In the genomic region with DNA sequence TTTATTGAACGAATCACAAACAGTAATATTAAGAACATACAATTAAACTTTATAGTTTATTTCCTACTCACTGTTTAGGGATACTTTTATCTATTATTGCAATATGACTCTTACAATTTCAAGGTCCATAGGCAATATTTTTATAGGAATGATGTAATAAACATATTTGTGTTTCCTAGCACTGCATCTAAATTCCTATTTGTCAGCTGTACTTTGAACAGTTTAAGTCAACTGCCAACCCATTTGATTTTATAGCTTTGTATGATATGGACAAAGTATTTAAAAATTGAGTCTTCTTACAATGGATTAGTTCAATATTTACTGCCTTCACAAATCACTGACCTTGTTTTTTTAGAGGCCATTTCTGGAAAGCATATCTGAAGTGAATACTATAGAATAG, we compare ENCODE assay signal across 22 cellular contexts.
"Had no signal": no experiment of that assay in that cellular context is flagged by ENCODE, and none has a peak within 500 bp of the region (broad histone marks: within the 10 kb centered on the region; RNA-seq: fewer than 3 reads in every experiment).

No MANE protein-coding gene starts in this region.

- H3K4me2 ChIP-seq: SK-N-SH had no signal

- FAIRE-seq: RCC 7860 had no signal

- ATAC-seq: T-cell had no signal

- H3K9me3 ChIP-seq: SK-N-SH had no signal

- H3K9ac ChIP-seq: SK-N-SH had no signal

- DNase-seq: KBM-7, MV-4-11, NCI-H1048, NCI-H1105, NCI-H1417, NCI-H146, NCI-H1694 treated with DMSO at 0.1 percent for 48 hours, NCI-H1930, NCI-H2081, NCI-H2107, NCI-H226, NCI-H446, NCI-H510A, NCI-H524 treated with DMSO at 0.1 percent for 48 hours, NCI-H69, NCI-H774, Right ventricle myocardium superior, RPMI8226, SK-N-SH, SW 1271, T-cell had no signal
